8 cellular contexts compared by ENCODE assay signal in genomic region chr20:8601542-8601912, GRCh38.
DNase-seq lines count a peak whose midpoint lies in the region; ATAC-seq, FAIRE-seq and TF ChIP-seq lines count a peak whose summit lies in the region.

No MANE protein-coding gene starts in this region.

- DNase-seq in Caco-2, result no peak
- peak; percentile 32 for DNase-seq in bronchial epithelial cell (ENCODE audit: low read depth)
- no peak for DNase-seq in NCI-H1048 (lab: John Stamatoyannopoulos, UW)
- DNase-seq in DMS114 treated with DMSO at 0.1 percent for 48 hours (lab: John Stamatoyannopoulos, UW; ENCODE audit: unreplicated experiment), result no peak
- no peak for DNase-seq in NCI-H345 treated with DMSO at 0.1 percent for 48 hours (lab: John Stamatoyannopoulos, UW; ENCODE audit: unreplicated experiment)
- DNase-seq in activated CD8-positive, alpha-beta memory T cell treated with anti-CD3 and anti-CD28 coated beads, Interleukin-2, amount 50 U/mL, for 4 hours, result no peak

- TF ChIP-seq CTCF in Caco-2 (IDR thresholded peaks at IDR 0.05; ENCODE audit: insufficient read depth in 1 of 2, low read depth in 1 of 2, low read length in 1 of 2, severe bottlenecking in 1 of 2, unreplicated experiment in 1 of 2) (no peak), bronchial epithelial cell (IDR thresholded peaks at IDR 0.05; ENCODE audit: insufficient read depth, low read length, severe bottlenecking) (no peak)

- H3K9me3 Mint-ChIP-seq in Caco-2 (ENCODE audit: unreplicated experiment), result no peaks in the 10 kb centered on the region

- H3K4me1 ChIP-seq in Caco-2, result 0 out of 2 replicates have a peak, but pooled peaks cover 3% of the 10 kb centered on the region

- ATAC-seq in GM19372 (IDR thresholded peaks at IDR 0.05; ENCODE audit: low read depth, unreplicated experiment) (peak; percentile 86), HG03342 (IDR thresholded peaks at IDR 0.05; ENCODE audit: unreplicated experiment) (peak; percentile 95)

- BruUV-seq in Caco-2 (replicated peaks; lab: Mats Ljungman, UMichigan), result no TSS peak

- peak overlapping the region; percentile 96 for H3K27ac Mint-ChIP-seq in Caco-2 (ENCODE audit: unreplicated experiment)

- H3K27me3 ChIP-seq in Caco-2 (replicated peaks; ENCODE audit: control insufficient read depth, insufficient read depth, low read length), result no peaks in the 10 kb centered on the region
- H3K27me3 ChIP-seq in bronchial epithelial cell (ENCODE audit: control insufficient read depth, insufficient read depth, low read length), result no peaks in the 10 kb centered on the region

- H3K4me1 Mint-ChIP-seq in Caco-2 (ENCODE audit: low read depth, unreplicated experiment), result peaks cover 6% of the 10 kb centered on the region

- no peak for FAIRE-seq in bronchial epithelial cell (lab: Jason Lieb, UNC)

- CTCF ChIA-PET in Caco-2 (lab: Charles Lee), result no interaction called here

- peak overlapping the region; percentile 53 for H3K4me3 ChIP-seq in Caco-2 (ENCODE audit: low read depth, low read length)
- H3K4me3 ChIP-seq in bronchial epithelial cell (ENCODE audit: low read depth, low read length), result no peak overlapping the region

- no peaks in the 10 kb centered on the region for H3K36me3 ChIP-seq in Caco-2 (ENCODE audit: control insufficient read depth, insufficient read depth, low read length)
- no peaks in the 10 kb centered on the region for H3K36me3 ChIP-seq in bronchial epithelial cell (ENCODE audit: control insufficient read depth, insufficient read depth, low read length)

- H3K9me3 ChIP-seq in Caco-2, result no peaks in the 10 kb centered on the region

- POLR2A ChIA-PET in Caco-2 (lab: Charles Lee), result no interaction called here

- intact Hi-C loops in Caco-2 (cut with micrococcal nuclease; ENCODE audit: unreplicated experiment), result no loop called here

- no peaks in the 10 kb centered on the region for H3K36me3 Mint-ChIP-seq in Caco-2 (ENCODE audit: insufficient read depth, unreplicated experiment)

- H3K27me3 Mint-ChIP-seq in Caco-2 (ENCODE audit: insufficient read depth, unreplicated experiment), result no peaks in the 10 kb centered on the region

- peak overlapping the region; percentile 80 for H3K4me3 Mint-ChIP-seq in Caco-2 (ENCODE audit: unreplicated experiment)
